25 cellular contexts compared by ENCODE assay signal in the genomic region with DNA sequence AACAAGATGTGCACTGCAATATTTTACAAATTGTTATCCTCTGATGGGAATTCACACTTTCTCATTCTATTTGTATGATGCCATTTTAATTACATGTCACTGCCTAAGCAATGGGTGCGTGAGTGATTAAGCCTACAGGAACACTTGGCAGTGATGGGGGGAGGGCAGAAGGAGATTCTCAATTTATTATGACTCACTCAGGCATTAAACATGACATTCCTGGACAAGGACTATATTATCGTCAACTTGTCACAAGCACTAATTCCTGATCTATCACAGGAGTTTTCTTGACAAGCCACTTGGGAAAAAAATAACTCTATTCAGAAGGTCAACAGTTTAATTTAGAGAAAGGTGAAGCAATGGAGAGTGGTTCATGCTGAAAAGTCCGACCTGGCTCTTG.
DNase-seq lines count a peak whose midpoint lies in the region; ATAC-seq, FAIRE-seq and TF ChIP-seq lines count a peak whose summit lies in the region.
"Had no signal": no experiment of that assay in that cellular context is flagged by ENCODE, and none has a peak within 500 bp of the region (broad histone marks: within the 10 kb centered on the region; RNA-seq: fewer than 3 reads in every experiment).

No MANE protein-coding gene starts in this region.

- H3K18ac ChIP-seq in H1 (ENCODE audit: extremely low read depth, low read length) = no peak overlapping the region

- TF ChIP-seq RAD21 in H1 (IDR thresholded peaks at IDR 0.05 in 1 of 2, conservative IDR thresholded peaks at IDR 0.05 in 1 of 2; ENCODE audit: low read depth in 2 of 2, low read length in 2 of 2) = no peak

- no peak overlapping the region for H3K4me2 ChIP-seq in H1 (ENCODE audit: insufficient read depth in 1 of 2, low read depth in 2 of 2, low read length in 2 of 2)

- no peak overlapping the region for H4K91ac ChIP-seq in H1 (replicated peaks; ENCODE audit: insufficient read length, low read length)

- H2BK20ac ChIP-seq in H1 (ENCODE audit: low read length) = no peak overlapping the region

- no peaks in the 10 kb centered on the region for H3K9me3 ChIP-seq in H1 (ENCODE audit: insufficient read depth in 2 of 2, low read depth in 1 of 2, low read length in 1 of 2)
- H3K9me3 ChIP-seq in sigmoid colon = no peaks in the 10 kb centered on the region
- H3K9me3 ChIP-seq: BE2C, Caco-2 had no signal

- no peak overlapping the region for H4K8ac ChIP-seq in H1 (ENCODE audit: extremely low read depth, insufficient read depth, low read length)

- H3K27me3 ChIP-seq in H1 (replicated peaks in 1 of 4; ENCODE audit: control insufficient read depth in 3 of 4, extremely low read depth in 1 of 4, insufficient read depth in 3 of 4, low read length in 3 of 4) = no peaks in the 10 kb centered on the region
- H3K27me3 ChIP-seq in sigmoid colon = no peaks in the 10 kb centered on the region
- H3K27me3 ChIP-seq: BE2C had no signal

- no peak overlapping the region for H3K4ac ChIP-seq in H1 (replicated peaks; ENCODE audit: insufficient read length, low read depth, low read length)

- DNase-seq in HT1080 (ENCODE audit: low read depth) (peak; percentile 3), SK-N-DZ (ENCODE audit: low spot score) (peak; percentile 32), H1 (ENCODE audit: low read depth in 1 of 2, low spot score in 2 of 2) (no peak), sigmoid colon (no peak), activated gamma-delta T cell (lab: John Stamatoyannopoulos, UW) (no peak)
- DNase-seq: ACHN; BE2C; C1 segment of cervical spinal cord; Caco-2; CD4-positive, CD25-positive, alpha-beta regulatory T cell; CD8-positive, alpha-beta memory T cell; DMS79; GDM1; GOT3; H9; IMR-90 had no signal

- H2AFZ ChIP-seq in H1 (ENCODE audit: low read length) = 0 out of 2 replicates have a peak overlapping the region, but pooled peaks have one; percentile 12

- H3K23me2 ChIP-seq in H1 (ENCODE audit: low read depth, low read length) = no peaks in the 10 kb centered on the region

- H2BK12ac ChIP-seq in H1 (ENCODE audit: low read depth, low read length) = no peak overlapping the region

- H3K4me3 ChIP-seq in H1 (ENCODE audit: extremely low read depth in 1 of 4, insufficient read depth in 2 of 4, low read depth in 3 of 4, low read length in 4 of 4) (no peak overlapping the region), sigmoid colon (no peak overlapping the region)
- H3K4me3 ChIP-seq: K562 had no signal

- no peak for TF ChIP-seq POLR2A in H1 (IDR thresholded peaks at IDR 0.05; ENCODE audit: control extremely low read depth in 1 of 2, low read depth in 2 of 2, low read length in 2 of 2)
- no peak for TF ChIP-seq POLR2A in sigmoid colon (IDR thresholded peaks at IDR 0.05)

- no peak overlapping the region for H2BK5ac ChIP-seq in H1 (ENCODE audit: low read depth, low read length)

- no peak overlapping the region for H3K56ac ChIP-seq in H1 (replicated peaks; ENCODE audit: insufficient read length, low read depth, low read length)

- H4K20me1 ChIP-seq in H1 (replicated peaks in 1 of 2; ENCODE audit: control insufficient read depth in 1 of 2, insufficient read depth in 2 of 2, low read length in 2 of 2) = no peaks in the 10 kb centered on the region

- ATAC-seq in GM21786 (IDR thresholded peaks at IDR 0.05; ENCODE audit: unreplicated experiment) = no peak
- no peak for ATAC-seq in HG03520 (IDR thresholded peaks at IDR 0.05; ENCODE audit: unreplicated experiment)
- ATAC-seq: K562 had no signal

- H3K27ac ChIP-seq in H1 (ENCODE audit: low read depth, low read length) (no peak overlapping the region), sigmoid colon (peak overlapping the region in 2 of 4 donors; percentile 30 to 41)
- H3K27ac ChIP-seq: HL-60 had no signal

- H3K4me1 ChIP-seq in H1 (replicated peaks in 1 of 4; ENCODE audit: control insufficient read depth in 3 of 4, insufficient read depth in 4 of 4, low read length in 3 of 4) (no peaks in the 10 kb centered on the region), sigmoid colon (peaks cover 0 to 16% (median 4%) of the 10 kb centered on the region in 4 donors)

- TF ChIP-seq CTCF in H1 (IDR thresholded peaks at IDR 0.05; ENCODE audit: control extremely low read depth in 1 of 3, insufficient read depth in 1 of 3, low read depth in 1 of 3, low read length in 3 of 3) = no peak
- no peak for TF ChIP-seq CTCF in sigmoid colon (IDR thresholded peaks at IDR 0.05)

- no peak overlapping the region for H3K14ac ChIP-seq in H1 (ENCODE audit: insufficient read length)

- no peaks in the 10 kb centered on the region for H3K79me2 ChIP-seq in H1 (ENCODE audit: control insufficient read depth in 1 of 2, insufficient read depth in 2 of 2, low read length in 2 of 2)

- POLR2A ChIA-PET in H1 (lab: Charles Lee; ENCODE audit: partially characterized antibody) = no interaction called here

- H2BK120ac ChIP-seq in H1 (replicated peaks; ENCODE audit: low read depth, low read length) = no peak overlapping the region

- WGBS in H1 (ENCODE audit: extremely low coverage in 1 of 2, insufficient coverage in 1 of 2, insufficient read length in 1 of 2, insufficient replicate concordance in 2 of 2, low coverage in 1 of 2, low lambda C conversion rate in 2 of 2, missing lambda C conversion rate in 1 of 2), 2 experiments = 83% methylated on average over 3 of the region's 3 CpGs; no CpG with 5 or more reads in 1 of the 2 experiments
- 76 to 86% methylated on average over 3 of the region's 3 CpGs for WGBS in sigmoid colon, 2 donors

- no peak overlapping the region for H3K9ac ChIP-seq in H1 (replicated peaks in 1 of 4; ENCODE audit: extremely low read depth in 1 of 4, low read depth in 3 of 4, low read length in 3 of 4)

- H3K23ac ChIP-seq in H1 (ENCODE audit: insufficient read length) = no peak overlapping the region

- CTCF ChIA-PET in H1 (lab: Charles Lee; ENCODE audit: partially characterized antibody) = no interaction called here

- H4K5ac ChIP-seq in H1 (ENCODE audit: insufficient read length, low read depth, low read length) = no peak overlapping the region

- no peak for FAIRE-seq in H1 (lab: Jason Lieb, UNC)
- FAIRE-seq: A204.1, D721Med, GM12892, GM18507, HTR-8/SVneo, K562 had no signal

- no peaks in the 10 kb centered on the region for H3K79me1 ChIP-seq in H1 (ENCODE audit: low read depth, low read length)

- intact Hi-C loops in sigmoid colon (cut with DNase I) = no loop called here

- H2AK5ac ChIP-seq in H1 (ENCODE audit: low read depth, low read length) = no peak overlapping the region

- TF ChIP-seq EP300 in H1 (IDR thresholded peaks at IDR 0.05; ENCODE audit: borderline replicate concordance in 1 of 2, low read depth in 2 of 2, low read length in 2 of 2) = no peak
- TF ChIP-seq EP300 in sigmoid colon (IDR thresholded peaks at IDR 0.05) = peak in 3 of 4 donors; percentile 41 to 94 (median 85)

- H3K36me3 ChIP-seq in H1 (ENCODE audit: control insufficient read depth in 2 of 4, insufficient read depth in 4 of 4, low read length in 3 of 4) = no peaks in the 10 kb centered on the region
- no peaks in the 10 kb centered on the region for H3K36me3 ChIP-seq in sigmoid colon
- H3K36me3 ChIP-seq: BE2C had no signal

- no peak overlapping the region for H2BK15ac ChIP-seq in H1 (ENCODE audit: low read length)

TF ChIP-seq in H1, 55 proteins besides CTCF, POLR2A, EP300 and RAD21:
- TF ChIP-seq JUN (IDR thresholded peaks at IDR 0.05; ENCODE audit: low read depth, low read length) = no peak
- no peak for TF ChIP-seq BACH1 (IDR thresholded peaks at IDR 0.05; ENCODE audit: low read length)
- no peak for TF ChIP-seq KDM1A (IDR thresholded peaks at IDR 0.05; ENCODE audit: borderline replicate concordance, low read length)
- TF ChIP-seq BCL11A (IDR thresholded peaks at IDR 0.05; ENCODE audit: low read depth in 2 of 2, low read length in 2 of 2) = no peak
- no peak for TF ChIP-seq TAF1 (IDR thresholded peaks at IDR 0.05; ENCODE audit: low read depth, low read length)
- TF ChIP-seq, protein P1, sequence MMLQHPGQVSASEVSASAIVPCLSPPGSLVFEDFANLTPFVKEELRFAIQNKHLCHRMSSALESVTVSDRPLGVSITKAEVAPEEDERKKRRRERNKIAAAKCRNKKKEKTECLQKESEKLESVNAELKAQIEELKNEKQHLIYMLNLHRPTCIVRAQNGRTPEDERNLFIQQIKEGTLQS (IDR thresholded peaks at IDR 0.05; ENCODE audit: insufficient read depth, low read depth, low read length) = no peak
- TF ChIP-seq SP1 (IDR thresholded peaks at IDR 0.05; ENCODE audit: low read depth, low read length) = no peak
- TF ChIP-seq, protein P2, sequence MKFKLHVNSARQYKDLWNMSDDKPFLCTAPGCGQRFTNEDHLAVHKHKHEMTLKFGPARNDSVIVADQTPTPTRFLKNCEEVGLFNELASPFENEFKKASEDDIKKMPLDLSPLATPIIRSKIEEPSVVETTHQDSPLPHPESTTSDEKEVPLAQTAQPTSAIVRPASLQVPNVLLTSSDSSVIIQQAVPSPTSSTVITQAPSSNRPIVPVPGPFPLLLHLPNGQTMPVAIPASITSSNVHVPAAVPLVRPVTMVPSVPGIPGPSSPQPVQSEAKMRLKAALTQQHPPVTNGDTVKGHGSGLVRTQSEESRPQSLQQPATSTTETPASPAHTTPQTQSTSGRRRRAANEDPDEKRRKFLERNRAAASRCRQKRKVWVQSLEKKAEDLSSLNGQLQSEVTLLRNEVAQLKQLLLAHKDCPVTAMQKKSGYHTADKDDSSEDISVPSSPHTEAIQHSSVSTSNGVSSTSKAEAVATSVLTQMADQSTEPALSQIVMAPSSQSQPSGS (IDR thresholded peaks at IDR 0.05; ENCODE audit: low read length) = no peak
- no peak for TF ChIP-seq TAF7 (optimal IDR thresholded peaks at IDR 0.05; ENCODE audit: borderline replicate concordance, low read depth, low read length)
- no peak for TF ChIP-seq CEBPB (IDR thresholded peaks at IDR 0.05; ENCODE audit: low read depth, low read length)
- TF ChIP-seq SP2 (IDR thresholded peaks at IDR 0.05; ENCODE audit: low read length) = no peak
- TF ChIP-seq TCF12 (IDR thresholded peaks at IDR 0.05; ENCODE audit: low read depth, low read length) = no peak
- no peak for TF ChIP-seq RXRA (IDR thresholded peaks at IDR 0.05; ENCODE audit: insufficient read depth, low read depth, low read length)
- no peak for TF ChIP-seq TBP (IDR thresholded peaks at IDR 0.05; ENCODE audit: low read depth, low read length)

Comparison
In these comparisons a context has a peak if more than half of its experiments do, and no peak if none do; other contexts are left out.
1. DNase-seq: peak in HT1080 (single experiment) and SK-N-DZ (single experiment); none in H1 (0 of 2), sigmoid colon (single experiment) and activated gamma-delta T cell (single experiment).